Comparison of ENCODE assay signal across 22 cellular contexts in the genomic region with DNA sequence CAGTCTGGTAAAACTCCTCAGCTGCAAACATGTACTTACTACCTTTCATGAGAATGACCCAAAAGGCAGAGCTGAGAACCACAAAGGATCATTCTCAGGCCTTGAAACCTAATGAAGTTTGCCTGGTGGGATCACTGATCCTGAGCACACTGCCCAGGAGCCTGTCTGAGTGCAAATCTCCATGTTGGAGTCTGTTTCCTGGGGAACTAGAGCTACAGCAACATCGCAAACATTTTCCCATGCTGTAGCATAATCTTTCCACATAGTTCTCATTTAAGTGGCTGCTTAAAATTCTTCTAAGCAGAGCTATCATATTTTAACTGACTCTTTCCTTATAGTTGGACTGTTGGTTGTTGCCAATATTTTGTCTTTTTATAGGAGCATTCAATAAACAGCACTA. TPM values are rescaled to one million over a fixed set of nuclear protein-coding genes. Genes with fewer than 3 reads are reported as not detected.
DNase-seq lines count a peak whose midpoint lies in the region; ATAC-seq and TF ChIP-seq lines count a peak whose summit lies in the region.
"Had no signal": no experiment of that assay in that cellular context is flagged by ENCODE, and none has a peak within 500 bp of the region (broad histone marks: within the 10 kb centered on the region; RNA-seq: fewer than 3 reads in every experiment).

No MANE protein-coding gene starts in this region.

- H3K4me3 ChIP-seq in fibroblast of pulmonary artery (replicated peaks; ENCODE audit: low read depth, low read length) (no peak overlapping the region), trophoblast cell (ENCODE audit: low read depth, low read length) (no peak overlapping the region), body of pancreas (no peak overlapping the region)
- H3K4me3 ChIP-seq: BLaER1, coronary artery, heart right ventricle, suprapubic skin had no signal

- no peak overlapping the region for H3K14ac ChIP-seq in trophoblast cell (ENCODE audit: low read length)

- H2BK5ac ChIP-seq in trophoblast cell (ENCODE audit: low read depth, low read length, poor library complexity): no peak overlapping the region

- no peak overlapping the region for H3K23ac ChIP-seq in trophoblast cell (ENCODE audit: low read length)

- H3K27ac Mint-ChIP-seq in WTC11: peak overlapping the region; percentile 75
- H3K27ac Mint-ChIP-seq: T-helper 2 cell treated with Interferon-gamma antibody and Interleukin-4, amounts not matched to agents 5 μg/mL and 100 μg/mL, for 36 hours had no signal

- no peak overlapping the region for H2AFZ ChIP-seq in trophoblast cell (ENCODE audit: insufficient read depth, low read length, poor library complexity)

- CTCF ChIA-PET in WTC11 (lab: Charles Lee): interaction anchor here (0.5 to 2.3 kb wide), 4 partner anchors 10 to 1318 kb away, joined by 3 to 12 read pairs (median 6); a partner anchor contains a TSS

- H3K79me2 ChIP-seq in trophoblast cell (ENCODE audit: control insufficient read depth, insufficient read depth, low read length, poor library complexity): peaks cover 2% of the 10 kb centered on the region

- no peak overlapping the region for H2AK5ac ChIP-seq in trophoblast cell (ENCODE audit: low read length)

- peaks cover 68% of the 10 kb centered on the region for H3K4me1 Mint-ChIP-seq in WTC11

- H2BK120ac ChIP-seq in trophoblast cell (ENCODE audit: insufficient read depth, low read length, poor library complexity): no peak overlapping the region

- H3K4me2 ChIP-seq in trophoblast cell (ENCODE audit: low read length): no peak overlapping the region
- H3K4me2 ChIP-seq: BLaER1 had no signal

- H3K9ac ChIP-seq in trophoblast cell (ENCODE audit: low read length): no peak overlapping the region
- H3K9ac ChIP-seq: BLaER1 had no signal

- H3K4me1 ChIP-seq in trophoblast cell (ENCODE audit: control insufficient read depth in 1 of 2, insufficient read depth in 2 of 2, low read length in 2 of 2): peaks cover 7% of the 10 kb centered on the region in 2 experiments
- H3K4me1 ChIP-seq in body of pancreas: no peaks in the 10 kb centered on the region
- H3K4me1 ChIP-seq: BLaER1, suprapubic skin had no signal

- TF ChIP-seq CTCF in WTC11 (IDR thresholded peaks at IDR 0.05) (no peak), fibroblast of pulmonary artery (IDR thresholded peaks at IDR 0.05; ENCODE audit: low read length, missing control alignments) (no peak), body of pancreas (IDR thresholded peaks at IDR 0.05) (no peak)

- H3K79me1 ChIP-seq in trophoblast cell (ENCODE audit: low read length): no peaks in the 10 kb centered on the region

- DNase-seq in EH (ENCODE audit: low read depth) (peak; percentile 78), WTC11 (ENCODE audit: low spot score) (no peak), fibroblast of pulmonary artery (ENCODE audit: low read depth) (peak; percentile 69), trophoblast cell (peak; percentile 7 to 67), cortex of kidney (lab: John Stamatoyannopoulos, UW) (no peak), body of pancreas (no peak)
- no peak for DNase-seq in stimulated activated CD4-positive, alpha-beta T cell treated with anti-CD3 and anti-CD28 coated beads, Interleukin-4, amount 100 ng/mL, for 1 hour
- DNase-seq: amygdala; GOT3; heart right ventricle; kidney; NCI-H1092; NCI-H69; occipital lobe; SIG-M5; stimulated activated CD4-positive, alpha-beta T cell treated with anti-CD3 and anti-CD28 coated beads, Interleukin-4, amount 100 ng/mL, for 24 hours; stimulated activated CD8-positive, alpha-beta memory T cell treated with anti-CD3 and anti-CD28 coated beads, Interleukin-4, amount 100 ng/mL, for 48 hours had no signal

- H3K9me3 Mint-ChIP-seq in WTC11: peaks cover 17% of the 10 kb centered on the region

- no peaks in the 10 kb centered on the region for H3K27me3 ChIP-seq in trophoblast cell (ENCODE audit: insufficient read depth, low read length)
- no peaks in the 10 kb centered on the region for H3K27me3 ChIP-seq in body of pancreas
- H3K27me3 ChIP-seq: BLaER1, heart right ventricle, suprapubic skin had no signal

- WGBS in trophoblast cell (ENCODE audit: extremely low coverage, insufficient coverage, insufficient read length): no CpG with 5 or more reads among the region's 1 CpG
- 79% methylated on average over 1 of the region's 1 CpG for WGBS in body of pancreas, 2 donors

- no peak overlapping the region for H3K4me3 Mint-ChIP-seq in WTC11
- H3K4me3 Mint-ChIP-seq: T-helper 2 cell treated with Interferon-gamma antibody and Interleukin-4, amounts not matched to agents 5 μg/mL and 100 μg/mL, for 36 hours had no signal

- H3K36me3 ChIP-seq in trophoblast cell (ENCODE audit: control insufficient read depth in 1 of 2, insufficient read depth in 2 of 2, low read length in 2 of 2) (no peaks in the 10 kb centered on the region), body of pancreas (replicated peaks in 1 of 2; ENCODE audit: insufficient read depth in 1 of 2, low read depth in 2 of 2) (no peaks in the 10 kb centered on the region)
- H3K36me3 ChIP-seq: BLaER1, heart right ventricle, suprapubic skin had no signal

- H3K27ac ChIP-seq in trophoblast cell (ENCODE audit: low read depth, low read length): no peak overlapping the region
- no peak overlapping the region for H3K27ac ChIP-seq in body of pancreas
- H3K27ac ChIP-seq: BLaER1, coronary artery, heart right ventricle, suprapubic skin had no signal

- no peak overlapping the region for H4K91ac ChIP-seq in trophoblast cell (ENCODE audit: low read depth, low read length)

- ATAC-seq in WTC11 (peak; percentile 32), HG03442 (IDR thresholded peaks at IDR 0.05; ENCODE audit: unreplicated experiment) (no peak), body of pancreas (no peak)

- H3K36me3 Mint-ChIP-seq in WTC11: peaks cover 10% of the 10 kb centered on the region

- no peak overlapping the region for H2BK12ac ChIP-seq in trophoblast cell (ENCODE audit: low read length)

- peaks cover 2% of the 10 kb centered on the region for H3K9me3 ChIP-seq in trophoblast cell (ENCODE audit: insufficient read depth, low read depth, low read length)
- no peaks in the 10 kb centered on the region for H3K9me3 ChIP-seq in body of pancreas
- H3K9me3 ChIP-seq: BLaER1, heart right ventricle, suprapubic skin had no signal

- H4K8ac ChIP-seq in trophoblast cell (ENCODE audit: low read depth, low read length): no peak overlapping the region

- POLR2A ChIA-PET in WTC11 (lab: Charles Lee): no interaction called here

- no peak for TF ChIP-seq POLR2A in body of pancreas (IDR thresholded peaks at IDR 0.05)

- H4K12ac ChIP-seq in trophoblast cell (ENCODE audit: low read depth, low read length): no peak overlapping the region

- no peak overlapping the region for H3K4ac ChIP-seq in trophoblast cell (ENCODE audit: low read depth, low read length)

- intact Hi-C loops in body of pancreas (cut with DNase I): no loop called here

- H3K27me3 Mint-ChIP-seq in WTC11 (ENCODE audit: low read depth): no peaks in the 10 kb centered on the region

- no peak overlapping the region for H3K18ac ChIP-seq in trophoblast cell (ENCODE audit: low read length)

TF ChIP-seq in WTC11, 78 proteins besides CTCF, POLR2A, EP300 and RAD21 (continues in another document):
- TF ChIP-seq, protein P1, sequence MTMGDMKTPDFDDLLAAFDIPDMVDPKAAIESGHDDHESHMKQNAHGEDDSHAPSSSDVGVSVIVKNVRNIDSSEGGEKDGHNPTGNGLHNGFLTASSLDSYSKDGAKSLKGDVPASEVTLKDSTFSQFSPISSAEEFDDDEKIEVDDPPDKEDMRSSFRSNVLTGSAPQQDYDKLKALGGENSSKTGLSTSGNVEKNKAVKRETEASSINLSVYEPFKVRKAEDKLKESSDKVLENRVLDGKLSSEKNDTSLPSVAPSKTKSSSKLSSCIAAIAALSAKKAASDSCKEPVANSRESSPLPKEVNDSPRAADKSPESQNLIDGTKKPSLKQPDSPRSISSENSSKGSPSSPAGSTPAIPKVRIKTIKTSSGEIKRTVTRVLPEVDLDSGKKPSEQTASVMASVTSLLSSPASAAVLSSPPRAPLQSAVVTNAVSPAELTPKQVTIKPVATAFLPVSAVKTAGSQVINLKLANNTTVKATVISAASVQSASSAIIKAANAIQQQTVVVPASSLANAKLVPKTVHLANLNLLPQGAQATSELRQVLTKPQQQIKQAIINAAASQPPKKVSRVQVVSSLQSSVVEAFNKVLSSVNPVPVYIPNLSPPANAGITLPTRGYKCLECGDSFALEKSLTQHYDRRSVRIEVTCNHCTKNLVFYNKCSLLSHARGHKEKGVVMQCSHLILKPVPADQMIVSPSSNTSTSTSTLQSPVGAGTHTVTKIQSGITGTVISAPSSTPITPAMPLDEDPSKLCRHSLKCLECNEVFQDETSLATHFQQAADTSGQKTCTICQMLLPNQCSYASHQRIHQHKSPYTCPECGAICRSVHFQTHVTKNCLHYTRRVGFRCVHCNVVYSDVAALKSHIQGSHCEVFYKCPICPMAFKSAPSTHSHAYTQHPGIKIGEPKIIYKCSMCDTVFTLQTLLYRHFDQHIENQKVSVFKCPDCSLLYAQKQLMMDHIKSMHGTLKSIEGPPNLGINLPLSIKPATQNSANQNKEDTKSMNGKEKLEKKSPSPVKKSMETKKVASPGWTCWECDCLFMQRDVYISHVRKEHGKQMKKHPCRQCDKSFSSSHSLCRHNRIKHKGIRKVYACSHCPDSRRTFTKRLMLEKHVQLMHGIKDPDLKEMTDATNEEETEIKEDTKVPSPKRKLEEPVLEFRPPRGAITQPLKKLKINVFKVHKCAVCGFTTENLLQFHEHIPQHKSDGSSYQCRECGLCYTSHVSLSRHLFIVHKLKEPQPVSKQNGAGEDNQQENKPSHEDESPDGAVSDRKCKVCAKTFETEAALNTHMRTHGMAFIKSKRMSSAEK (CRISPR knock-in tag; IDR thresholded peaks at IDR 0.05; ENCODE audit: borderline replicate concordance): no peak
- TF ChIP-seq, protein P2, sequence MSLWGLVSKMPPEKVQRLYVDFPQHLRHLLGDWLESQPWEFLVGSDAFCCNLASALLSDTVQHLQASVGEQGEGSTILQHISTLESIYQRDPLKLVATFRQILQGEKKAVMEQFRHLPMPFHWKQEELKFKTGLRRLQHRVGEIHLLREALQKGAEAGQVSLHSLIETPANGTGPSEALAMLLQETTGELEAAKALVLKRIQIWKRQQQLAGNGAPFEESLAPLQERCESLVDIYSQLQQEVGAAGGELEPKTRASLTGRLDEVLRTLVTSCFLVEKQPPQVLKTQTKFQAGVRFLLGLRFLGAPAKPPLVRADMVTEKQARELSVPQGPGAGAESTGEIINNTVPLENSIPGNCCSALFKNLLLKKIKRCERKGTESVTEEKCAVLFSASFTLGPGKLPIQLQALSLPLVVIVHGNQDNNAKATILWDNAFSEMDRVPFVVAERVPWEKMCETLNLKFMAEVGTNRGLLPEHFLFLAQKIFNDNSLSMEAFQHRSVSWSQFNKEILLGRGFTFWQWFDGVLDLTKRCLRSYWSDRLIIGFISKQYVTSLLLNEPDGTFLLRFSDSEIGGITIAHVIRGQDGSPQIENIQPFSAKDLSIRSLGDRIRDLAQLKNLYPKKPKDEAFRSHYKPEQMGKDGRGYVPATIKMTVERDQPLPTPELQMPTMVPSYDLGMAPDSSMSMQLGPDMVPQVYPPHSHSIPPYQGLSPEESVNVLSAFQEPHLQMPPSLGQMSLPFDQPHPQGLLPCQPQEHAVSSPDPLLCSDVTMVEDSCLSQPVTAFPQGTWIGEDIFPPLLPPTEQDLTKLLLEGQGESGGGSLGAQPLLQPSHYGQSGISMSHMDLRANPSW (CRISPR knock-in tag; conservative IDR thresholded peaks at IDR 0.05; ENCODE audit: low read depth): no peak

RNA-seq across cellular contexts. Expression of a gene that starts 58.5 kb away (rescaled TPM):
- total RNA-seq in WTC11 (2021) (0.71 to 0.90 TPM (median 0.76 TPM) in 3 replicates), body of pancreas (1 to 10 TPM; 4.4 to 6.3 TPM)
- polyA plus RNA-seq in trophoblast cell (2013): 0.39 and 0.48 TPM in 2 replicates

Comparison
In these comparisons a context has a peak if more than half of its experiments do, and no peak if none do; other contexts are left out.
1. DNase-seq: peak in EH (single experiment), fibroblast of pulmonary artery (single experiment) and trophoblast cell (2 of 2); none in WTC11 (single experiment), stimulated activated CD4-positive, alpha-beta T cell treated with anti-CD3 and anti-CD28 coated beads, Interleukin-4, amount 100 ng/mL, for 1 hour (single experiment), cortex of kidney (single experiment) and body of pancreas (0 of 4).